14 cellular contexts compared by ENCODE assay signal in the genomic region with DNA sequence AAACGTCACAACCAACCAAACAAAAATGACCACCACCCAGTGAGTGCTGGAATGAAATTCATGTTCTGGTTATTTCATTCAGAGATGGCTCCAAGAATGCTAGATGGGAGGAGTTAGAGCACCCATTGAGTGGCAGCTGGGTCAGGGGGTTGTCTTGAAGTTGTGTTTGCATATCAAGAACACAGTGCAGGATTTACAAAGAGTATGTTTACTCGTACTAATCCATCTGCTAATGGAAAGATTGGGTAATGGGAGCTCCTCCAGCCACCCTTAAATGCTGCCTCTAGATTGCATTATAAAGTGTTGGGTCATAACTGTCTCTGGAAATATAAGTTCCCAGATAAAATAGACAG. TPM values are rescaled to one million over a fixed set of nuclear protein-coding genes. Genes with fewer than 3 reads are reported as not detected.
A peak's percentile ranks its signal among the peaks of the same experiment; 100 is the strongest.
DNase-seq lines count a peak whose midpoint lies in the region; ATAC-seq, FAIRE-seq and TF ChIP-seq lines count a peak whose summit lies in the region.
"Had no signal": no experiment of that assay in that cellular context is flagged by ENCODE, and none has a peak within 500 bp of the region (broad histone marks: within the 10 kb centered on the region; RNA-seq: fewer than 3 reads in every experiment).

No MANE protein-coding gene starts in this region.

- H4K20me1 ChIP-seq in astrocyte (ENCODE audit: insufficient read depth, low read length) (no peaks in the 10 kb centered on the region), neural cell (ENCODE audit: insufficient read depth) (no peaks in the 10 kb centered on the region), Karpas-422 (ENCODE audit: insufficient read depth, low read depth, low read length) (no peaks in the 10 kb centered on the region)
- H4K20me1 ChIP-seq: BLaER1 had no signal

- H3K9me2 ChIP-seq in neural cell (ENCODE audit: insufficient read depth, low read length), result no peaks in the 10 kb centered on the region
- H3K9me2 ChIP-seq in Karpas-422 (replicated peaks; ENCODE audit: insufficient read depth, low read length), result no peaks in the 10 kb centered on the region

- H3K27me3 Mint-ChIP-seq in astrocyte (ENCODE audit: low read depth, unreplicated experiment), result no peaks in the 10 kb centered on the region

- H3K4me1 ChIP-seq in HEK293 (ENCODE audit: control insufficient read depth, insufficient read depth, low read length) (peaks cover 6% of the 10 kb centered on the region; the same call in 1 of the 2 replicates), astrocyte (ENCODE audit: insufficient read depth, low read length) (peaks cover 10% of the 10 kb centered on the region), Karpas-422 (ENCODE audit: low read length) (no peaks in the 10 kb centered on the region)
- H3K4me1 ChIP-seq: BLaER1 had no signal

- CTCF ChIA-PET in HEK293 (lab: Yijun Ruan, JAX), result interaction anchor here (0.6 to 2.1 kb wide), 4 partner anchors 13 to 63 kb away, joined by 3 to 11 read pairs (median 3); a partner anchor contains a TSS

- H3F3A ChIP-seq in neural cell (ENCODE audit: insufficient read depth, low read length, poor library complexity, severe bottlenecking), result peaks cover 6% of the 10 kb centered on the region

- POLR2A ChIA-PET in HEK293 (lab: Yijun Ruan, JAX), result no interaction called here

- H3K9me3 ChIP-seq in HEK293 (ENCODE audit: control insufficient read depth, insufficient read depth, low read depth, low read length) (no peaks in the 10 kb centered on the region), astrocyte (ENCODE audit: insufficient read depth, low read depth, low read length) (no peaks in the 10 kb centered on the region), neural cell (ENCODE audit: low read length) (no peaks in the 10 kb centered on the region), Karpas-422 (ENCODE audit: low read length) (no peaks in the 10 kb centered on the region)
- H3K9me3 ChIP-seq: BLaER1, Peyer's patch had no signal

- TF ChIP-seq RAD21 in neural cell (conservative IDR thresholded peaks at IDR 0.05), result no peak

- no peak for TF ChIP-seq POLR2A in erythroblast (IDR thresholded peaks at IDR 0.05; ENCODE audit: low read length)

- FAIRE-seq in astrocyte (lab: Jason Lieb, UNC), result no peak

- H3K36me3 ChIP-seq in HEK293 (ENCODE audit: control insufficient read depth in 2 of 2, insufficient read depth in 1 of 2, low read length in 2 of 2) (no peaks in the 10 kb centered on the region), astrocyte (ENCODE audit: insufficient read depth, low read length) (no peaks in the 10 kb centered on the region), neural cell (ENCODE audit: insufficient read depth, low read length) (no peaks in the 10 kb centered on the region), Karpas-422 (ENCODE audit: insufficient read depth, low read length) (no peaks in the 10 kb centered on the region)
- H3K36me3 ChIP-seq: BLaER1, Peyer's patch had no signal

- no peak overlapping the region for H3K4me3 Mint-ChIP-seq in astrocyte (ENCODE audit: unreplicated experiment)

- no peaks in the 10 kb centered on the region for H3K36me3 Mint-ChIP-seq in astrocyte (ENCODE audit: low read depth, unreplicated experiment)

- no peak overlapping the region for H3K27ac Mint-ChIP-seq in astrocyte (ENCODE audit: unreplicated experiment)

- H2AFZ ChIP-seq in astrocyte (ENCODE audit: low read depth, low read length) (peak overlapping the region; percentile 91), neural cell (ENCODE audit: low read depth, low read length) (peak overlapping the region; percentile 74), Karpas-422 (ENCODE audit: low read length) (no peak overlapping the region)

- TF ChIP-seq CTCF in 22Rv1 (IDR thresholded peaks at IDR 0.05) (no peak), HEK293 (tag by site-specific recombination; IDR thresholded peaks at IDR 0.05) (no peak), astrocyte (IDR thresholded peaks at IDR 0.05; ENCODE audit: insufficient read depth, low read depth, low read length) (no peak), neural cell (IDR thresholded peaks at IDR 0.05; ENCODE audit: poor library complexity, severe bottlenecking) (no peak)

- no peak for ATAC-seq in HG02884 (IDR thresholded peaks at IDR 0.05; ENCODE audit: unreplicated experiment)

- H3K4me3 ChIP-seq in HEK293 (ENCODE audit: low read depth, low read length), result peak overlapping the region; percentile 45
- peak overlapping the region; percentile 58 for H3K4me3 ChIP-seq in astrocyte (ENCODE audit: insufficient read depth, low read depth, low read length)
- H3K4me3 ChIP-seq in neural cell (ENCODE audit: low read length), result peak overlapping the region; percentile 67
- H3K4me3 ChIP-seq in Karpas-422 (ENCODE audit: low read length), result no peak overlapping the region
- H3K4me3 ChIP-seq: BLaER1 had no signal

- H3K79me2 ChIP-seq in astrocyte (ENCODE audit: insufficient read depth, low read length) (no peaks in the 10 kb centered on the region), neural cell (replicated peaks; ENCODE audit: insufficient read depth, low read length) (peaks cover 10% of the 10 kb centered on the region), Karpas-422 (ENCODE audit: low read length) (no peaks in the 10 kb centered on the region)

- peak overlapping the region; percentile 90 for H3K27ac ChIP-seq in 22Rv1
- H3K27ac ChIP-seq in HEK293 (ENCODE audit: extremely low read depth, low read depth, low read length), result no peak overlapping the region
- no peak overlapping the region for H3K27ac ChIP-seq in astrocyte (ENCODE audit: low read depth, low read length)
- H3K27ac ChIP-seq in neural cell (ENCODE audit: low read length), result peak overlapping the region; percentile 75
- H3K27ac ChIP-seq in Karpas-422 (ENCODE audit: low read length), result no peak overlapping the region
- H3K27ac ChIP-seq: BLaER1, Peyer's patch had no signal

- H3K9ac ChIP-seq in astrocyte (ENCODE audit: low read length) (peak overlapping the region; percentile 41), neural cell (ENCODE audit: low read length) (peak overlapping the region; percentile 65), Karpas-422 (ENCODE audit: low read length) (no peak overlapping the region)
- H3K9ac ChIP-seq: BLaER1 had no signal

- H3K4me1 Mint-ChIP-seq in astrocyte (ENCODE audit: low read depth, unreplicated experiment), result no peaks in the 10 kb centered on the region

- H3K9me3 Mint-ChIP-seq in astrocyte (ENCODE audit: unreplicated experiment), result no peaks in the 10 kb centered on the region

- DNase-seq in astrocyte (ENCODE audit: low read depth) (no peak), erythroblast (lab: John Stamatoyannopoulos, UW) (no peak), NCI-H226 (no peak), Karpas-422 (no peak)
- DNase-seq: effector memory CD4-positive, alpha-beta T cell; NCI-H2029 treated with DMSO at 0.1 percent for 48 hours had no signal

- H3K4me2 ChIP-seq in astrocyte (ENCODE audit: low read length) (peak overlapping the region; percentile 90), neural cell (ENCODE audit: low read length) (peak overlapping the region; percentile 37), Karpas-422 (ENCODE audit: low read depth, low read length, poor library complexity, severe bottlenecking) (no peak overlapping the region)
- H3K4me2 ChIP-seq: BLaER1 had no signal

- H3K27me3 ChIP-seq in astrocyte (ENCODE audit: insufficient read depth, low read length) (peaks cover 4% of the 10 kb centered on the region), neural cell (ENCODE audit: insufficient read depth, low read depth, low read length) (no peaks in the 10 kb centered on the region), Karpas-422 (ENCODE audit: low read length) (no peaks in the 10 kb centered on the region)
- H3K27me3 ChIP-seq: BLaER1, Peyer's patch had no signal

- TF ChIP-seq EP300 in neural cell (conservative IDR thresholded peaks at IDR 0.05; ENCODE audit: poor library complexity, severe bottlenecking), result no peak

TF ChIP-seq in HEK293, 187 proteins besides CTCF, POLR2A, EP300 and RAD21 (continues in another document):
- TF ChIP-seq, protein P1, sequence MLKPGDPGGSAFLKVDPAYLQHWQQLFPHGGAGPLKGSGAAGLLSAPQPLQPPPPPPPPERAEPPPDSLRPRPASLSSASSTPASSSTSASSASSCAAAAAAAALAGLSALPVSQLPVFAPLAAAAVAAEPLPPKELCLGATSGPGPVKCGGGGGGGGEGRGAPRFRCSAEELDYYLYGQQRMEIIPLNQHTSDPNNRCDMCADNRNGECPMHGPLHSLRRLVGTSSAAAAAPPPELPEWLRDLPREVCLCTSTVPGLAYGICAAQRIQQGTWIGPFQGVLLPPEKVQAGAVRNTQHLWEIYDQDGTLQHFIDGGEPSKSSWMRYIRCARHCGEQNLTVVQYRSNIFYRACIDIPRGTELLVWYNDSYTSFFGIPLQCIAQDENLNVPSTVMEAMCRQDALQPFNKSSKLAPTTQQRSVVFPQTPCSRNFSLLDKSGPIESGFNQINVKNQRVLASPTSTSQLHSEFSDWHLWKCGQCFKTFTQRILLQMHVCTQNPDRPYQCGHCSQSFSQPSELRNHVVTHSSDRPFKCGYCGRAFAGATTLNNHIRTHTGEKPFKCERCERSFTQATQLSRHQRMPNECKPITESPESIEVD (tag by site-specific recombination; IDR thresholded peaks at IDR 0.05), result peak; percentile 24; the same call in 1 of the 2 replicates

TF ChIP-seq in neural cell, 6 proteins besides CTCF, POLR2A, EP300 and RAD21 (continues in another document):
- TF ChIP-seq SMC3 (conservative IDR thresholded peaks at IDR 0.05; ENCODE audit: poor library complexity) (no peak), EZH2 (IDR thresholded peaks at IDR 0.05; ENCODE audit: borderline replicate concordance, insufficient read depth, low read length, poor library complexity, severe bottlenecking) (no peak), POLR2AphosphoS5 (IDR thresholded peaks at IDR 0.05) (no peak), MXI1 (conservative IDR thresholded peaks at IDR 0.05; ENCODE audit: poor library complexity, severe bottlenecking) (no peak), TAF1 (IDR thresholded peaks at IDR 0.05; ENCODE audit: low read depth) (no peak)

RNA-seq across cellular contexts. Expression of a gene that starts 13.4 kb away (rescaled TPM):
- total RNA-seq in astrocyte, result 0.72 and 1.0 TPM in 2 replicates
- polyA plus RNA-seq in neural cell, result 35.1 and 38.6 TPM in 2 replicates
- 85.7 and 96.2 TPM in 2 replicates for polyA minus RNA-seq in neural cell
- total RNA-seq in Karpas-422 (2014; rRNA removed; shearing (Covaris generic); ENCODE audit: low replicate concordance), result not detected in 2 replicates
- total RNA-seq: HT-29, mononuclear cell had no signal

Comparison
In these comparisons a context has a peak if more than half of its experiments do, and no peak if none do; other contexts are left out.
1. H3K27ac ChIP-seq: peak in 22Rv1 (single experiment) and neural cell (single experiment); none in HEK293 (single experiment), astrocyte (single experiment) and Karpas-422 (single experiment).